In the genomic region with DNA sequence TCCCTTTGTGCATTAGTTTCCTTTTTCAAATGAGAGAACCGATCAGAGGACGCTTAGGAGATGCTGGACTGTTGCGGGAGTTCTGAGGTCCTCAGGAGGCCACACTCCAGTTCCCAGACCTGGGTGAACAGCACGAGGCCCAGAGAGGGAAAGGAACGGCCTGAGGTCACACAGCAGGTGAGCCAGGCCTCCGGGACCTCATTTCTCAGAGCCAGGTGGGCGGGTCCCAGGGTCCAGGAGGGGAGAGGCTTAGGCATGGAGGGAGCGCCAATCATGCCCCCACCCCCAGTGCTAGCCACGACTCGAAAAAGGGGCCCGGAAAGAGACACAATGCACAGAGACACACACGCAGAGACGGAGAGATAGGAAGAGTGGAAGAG, we compare ENCODE assay signal across 10 cellular contexts. TPM values are rescaled to one million over a fixed set of nuclear protein-coding genes. Genes with fewer than 3 reads are reported as not detected.
DNase-seq lines count a peak whose midpoint lies in the region; ATAC-seq and TF ChIP-seq lines count a peak whose summit lies in the region.
"Had no signal": no experiment of that assay in that cellular context is flagged by ENCODE, and none has a peak within 500 bp of the region (broad histone marks: within the 10 kb centered on the region; RNA-seq: fewer than 3 reads in every experiment).

No MANE protein-coding gene starts in this region.

- no peak for TF ChIP-seq CTCF in glutamatergic neuron (IDR thresholded peaks at IDR 0.05; ENCODE audit: partially characterized antibody, unreplicated experiment)

- H3K4me3 Mint-ChIP-seq in activated naive CD4-positive, alpha-beta T cell treated with anti-CD3 and anti-CD28 coated beads, Interleukin-2, amount 50 U/mL, for 24 hours, result peak overlapping the region; percentile 57
- H3K4me3 Mint-ChIP-seq in glutamatergic neuron (ENCODE audit: unreplicated experiment), result peak overlapping the region; percentile 90
- peak overlapping the region; percentile 39 to 43 for H3K4me3 Mint-ChIP-seq in stimulated activated naive B cell treated with anti-CD40 and anti-IgM and Interleukin-4, amounts not matched to agents 10 μg/mL and 1 μg/mL and 100 μg/mL, for 72 hours
- no peak overlapping the region for H3K4me3 Mint-ChIP-seq in activated T-helper 1 cell treated with anti-CD3 and anti-CD28 coated beads, Interleukin-12 subunit alpha, Interleukin-12 subunit beta, Interleukin-2, Interleukin-4 antibody, amounts not matched to agents 30 ng/mL and 10 ng/mL and 1 ng/mL, durations not matched to agents 14 hours and 24 hours and 36 hours

- H3K4me1 Mint-ChIP-seq in activated naive CD4-positive, alpha-beta T cell treated with anti-CD3 and anti-CD28 coated beads, Interleukin-2, amount 50 U/mL, for 24 hours, result peaks cover 18% of the 10 kb centered on the region
- H3K4me1 Mint-ChIP-seq in glutamatergic neuron (ENCODE audit: low read depth, unreplicated experiment), result peaks cover 22% of the 10 kb centered on the region
- peaks cover 19 to 34% of the 10 kb centered on the region in 2 donors for H3K4me1 Mint-ChIP-seq in stimulated activated naive B cell treated with anti-CD40 and anti-IgM and Interleukin-4, amounts not matched to agents 10 μg/mL and 1 μg/mL and 100 μg/mL, for 72 hours
- peaks cover 16% of the 10 kb centered on the region for H3K4me1 Mint-ChIP-seq in activated T-helper 1 cell treated with anti-CD3 and anti-CD28 coated beads, Interleukin-12 subunit alpha, Interleukin-12 subunit beta, Interleukin-2, Interleukin-4 antibody, amounts not matched to agents 30 ng/mL and 10 ng/mL and 1 ng/mL, durations not matched to agents 14 hours and 24 hours and 36 hours (ENCODE audit: low read depth)

- peaks cover 2% of the 10 kb centered on the region for H3K36me3 Mint-ChIP-seq in activated naive CD4-positive, alpha-beta T cell treated with anti-CD3 and anti-CD28 coated beads, Interleukin-2, amount 50 U/mL, for 24 hours
- H3K36me3 Mint-ChIP-seq in glutamatergic neuron (ENCODE audit: unreplicated experiment), result peaks cover 10% of the 10 kb centered on the region
- H3K36me3 Mint-ChIP-seq in stimulated activated naive B cell treated with anti-CD40 and anti-IgM and Interleukin-4, amounts not matched to agents 10 μg/mL and 1 μg/mL and 100 μg/mL, for 72 hours, result peaks cover 2 to 9% of the 10 kb centered on the region in 2 donors
- H3K36me3 Mint-ChIP-seq in activated T-helper 1 cell treated with anti-CD3 and anti-CD28 coated beads, Interleukin-12 subunit alpha, Interleukin-12 subunit beta, Interleukin-2, Interleukin-4 antibody, amounts not matched to agents 30 ng/mL and 10 ng/mL and 1 ng/mL, durations not matched to agents 14 hours and 24 hours and 36 hours (ENCODE audit: low read depth), result peaks cover 4% of the 10 kb centered on the region

- peaks cover 17% of the 10 kb centered on the region for H3K27me3 Mint-ChIP-seq in activated naive CD4-positive, alpha-beta T cell treated with anti-CD3 and anti-CD28 coated beads, Interleukin-2, amount 50 U/mL, for 24 hours
- peaks cover 29% of the 10 kb centered on the region for H3K27me3 Mint-ChIP-seq in glutamatergic neuron (ENCODE audit: unreplicated experiment)
- peaks cover 30 to 62% of the 10 kb centered on the region in 2 donors for H3K27me3 Mint-ChIP-seq in stimulated activated naive B cell treated with anti-CD40 and anti-IgM and Interleukin-4, amounts not matched to agents 10 μg/mL and 1 μg/mL and 100 μg/mL, for 72 hours
- peaks cover 36% of the 10 kb centered on the region for H3K27me3 Mint-ChIP-seq in activated T-helper 1 cell treated with anti-CD3 and anti-CD28 coated beads, Interleukin-12 subunit alpha, Interleukin-12 subunit beta, Interleukin-2, Interleukin-4 antibody, amounts not matched to agents 30 ng/mL and 10 ng/mL and 1 ng/mL, durations not matched to agents 14 hours and 24 hours and 36 hours (ENCODE audit: insufficient read depth)

- H3K9me3 Mint-ChIP-seq in activated naive CD4-positive, alpha-beta T cell treated with anti-CD3 and anti-CD28 coated beads, Interleukin-2, amount 50 U/mL, for 24 hours, result no peaks in the 10 kb centered on the region
- peaks cover 28% of the 10 kb centered on the region for H3K9me3 Mint-ChIP-seq in glutamatergic neuron (ENCODE audit: unreplicated experiment)
- H3K9me3 Mint-ChIP-seq in stimulated activated naive B cell treated with anti-CD40 and anti-IgM and Interleukin-4, amounts not matched to agents 10 μg/mL and 1 μg/mL and 100 μg/mL, for 72 hours, result peaks cover 0 to 1% of the 10 kb centered on the region in 2 donors
- no peaks in the 10 kb centered on the region for H3K9me3 Mint-ChIP-seq in activated T-helper 1 cell treated with anti-CD3 and anti-CD28 coated beads, Interleukin-12 subunit alpha, Interleukin-12 subunit beta, Interleukin-2, Interleukin-4 antibody, amounts not matched to agents 30 ng/mL and 10 ng/mL and 1 ng/mL, durations not matched to agents 14 hours and 24 hours and 36 hours

- intact Hi-C loops in activated T-helper 1 cell treated with anti-CD3 and anti-CD28 coated beads, Interleukin-12 subunit alpha, Interleukin-12 subunit beta, Interleukin-2, Interleukin-4 antibody, amounts not matched to agents 30 ng/mL and 10 ng/mL and 1 ng/mL, durations not matched to agents 14 hours and 24 hours and 36 hours (cut with micrococcal nuclease), result no loop called here

- ATAC-seq in stimulated activated naive B cell treated with anti-CD40 and anti-IgM and Interleukin-4, amounts not matched to agents 10 μg/mL and 1 μg/mL and 100 μg/mL, for 72 hours (replicated peaks), result no peak

- no peak for DNase-seq in activated naive CD4-positive, alpha-beta T cell (lab: John Stamatoyannopoulos, UW)
- DNase-seq in glutamatergic neuron (no peak), NCI-H1092 (lab: John Stamatoyannopoulos, UW) (no peak)
- DNase-seq in stimulated activated naive B cell treated with anti-CD40 and anti-IgM and Interleukin-4, amounts not matched to agents 10 μg/mL and 1 μg/mL and 100 μg/mL, for 72 hours, result no peak
- no peak for DNase-seq in activated T-helper 1 cell treated with anti-CD3 and anti-CD28 coated beads, Interleukin-12 subunit alpha, Interleukin-12 subunit beta, Interleukin-2, Interleukin-4 antibody, amounts not matched to agents 30 ng/mL and 10 ng/mL and 1 ng/mL, durations not matched to agents 14 hours and 24 hours and 36 hours (ENCODE audit: low spot score)
- DNase-seq: activated naive CD4-positive, alpha-beta T cell treated with anti-CD3 and anti-CD28 coated beads, Interleukin-2, amount 50 U/mL, for 16 hours; stimulated activated CD4-positive, alpha-beta T cell treated with anti-CD3 and anti-CD28 coated beads, Interleukin-4, amount 100 ng/mL, for 24 hours had no signal

- no peak overlapping the region for H3K27ac Mint-ChIP-seq in activated naive CD4-positive, alpha-beta T cell treated with anti-CD3 and anti-CD28 coated beads, Interleukin-2, amount 50 U/mL, for 24 hours
- H3K27ac Mint-ChIP-seq in glutamatergic neuron (ENCODE audit: unreplicated experiment), result peak overlapping the region; percentile 99
- H3K27ac Mint-ChIP-seq in stimulated activated naive B cell treated with anti-CD40 and anti-IgM and Interleukin-4, amounts not matched to agents 10 μg/mL and 1 μg/mL and 100 μg/mL, for 72 hours, result no peak overlapping the region
- no peak overlapping the region for H3K27ac Mint-ChIP-seq in activated T-helper 1 cell treated with anti-CD3 and anti-CD28 coated beads, Interleukin-12 subunit alpha, Interleukin-12 subunit beta, Interleukin-2, Interleukin-4 antibody, amounts not matched to agents 30 ng/mL and 10 ng/mL and 1 ng/mL, durations not matched to agents 14 hours and 24 hours and 36 hours

RNA-seq across cellular contexts. Expression of a gene that starts 1.8 kb away (rescaled TPM):
- 633 TPM for total RNA-seq in glutamatergic neuron (ENCODE audit: unreplicated experiment)
- total RNA-seq in activated T-helper 1 cell treated with anti-CD3 and anti-CD28 coated beads, Interleukin-12 subunit alpha, Interleukin-12 subunit beta, Interleukin-2, Interleukin-4 antibody, amounts not matched to agents 30 ng/mL and 10 ng/mL and 1 ng/mL, durations not matched to agents 14 hours and 24 hours and 36 hours, result 0.34 TPM in 1 of 2 replicates, not detected in the other
- total RNA-seq: dermis blood vessel endothelial cell, subcutaneous adipose tissue had no signal

RNA-seq across cellular contexts. Expression of a gene that starts 26.6 kb away (rescaled TPM):
- 19.2 TPM for total RNA-seq in glutamatergic neuron (ENCODE audit: unreplicated experiment)
- 19.9 and 23.1 TPM in 2 replicates for total RNA-seq in activated T-helper 1 cell treated with anti-CD3 and anti-CD28 coated beads, Interleukin-12 subunit alpha, Interleukin-12 subunit beta, Interleukin-2, Interleukin-4 antibody, amounts not matched to agents 30 ng/mL and 10 ng/mL and 1 ng/mL, durations not matched to agents 14 hours and 24 hours and 36 hours

RNA-seq across cellular contexts. Expression of a gene that starts 43.6 kb away (rescaled TPM):
- 276 TPM for total RNA-seq in glutamatergic neuron (ENCODE audit: unreplicated experiment)
- 322 and 334 TPM in 2 replicates for total RNA-seq in activated T-helper 1 cell treated with anti-CD3 and anti-CD28 coated beads, Interleukin-12 subunit alpha, Interleukin-12 subunit beta, Interleukin-2, Interleukin-4 antibody, amounts not matched to agents 30 ng/mL and 10 ng/mL and 1 ng/mL, durations not matched to agents 14 hours and 24 hours and 36 hours

RNA-seq across cellular contexts. Expression of a gene that starts 44.2 kb away (rescaled TPM):
- total RNA-seq in glutamatergic neuron (ENCODE audit: unreplicated experiment), result 2.6 TPM
- not detected in 2 replicates for total RNA-seq in activated T-helper 1 cell treated with anti-CD3 and anti-CD28 coated beads, Interleukin-12 subunit alpha, Interleukin-12 subunit beta, Interleukin-2, Interleukin-4 antibody, amounts not matched to agents 30 ng/mL and 10 ng/mL and 1 ng/mL, durations not matched to agents 14 hours and 24 hours and 36 hours
- total RNA-seq: dermis blood vessel endothelial cell had no signal

RNA-seq across cellular contexts. Expression of a gene that starts 49.9 kb away (rescaled TPM):
- total RNA-seq in glutamatergic neuron (ENCODE audit: unreplicated experiment), result 43.2 TPM
- 37.3 and 38.8 TPM in 2 replicates for total RNA-seq in activated T-helper 1 cell treated with anti-CD3 and anti-CD28 coated beads, Interleukin-12 subunit alpha, Interleukin-12 subunit beta, Interleukin-2, Interleukin-4 antibody, amounts not matched to agents 30 ng/mL and 10 ng/mL and 1 ng/mL, durations not matched to agents 14 hours and 24 hours and 36 hours

Comparison
In these comparisons a context has a peak if more than half of its experiments do, and no peak if none do; other contexts are left out.
1. RNA of a gene that starts 1.8 kb away (total RNA-seq): 633 TPM in glutamatergic neuron (single experiment); 0.34 TPM in activated T-helper 1 cell treated with anti-CD3 and anti-CD28 coated beads, Interleukin-12 subunit alpha, Interleukin-12 subunit beta, Interleukin-2, Interleukin-4 antibody, amounts not matched to agents 30 ng/mL and 10 ng/mL and 1 ng/mL, durations not matched to agents 14 hours and 24 hours and 36 hours; every median in the first group is over 100 times any median in the second.